Comparison of ENCODE assay signal across 1 cellular context in the genomic region with DNA sequence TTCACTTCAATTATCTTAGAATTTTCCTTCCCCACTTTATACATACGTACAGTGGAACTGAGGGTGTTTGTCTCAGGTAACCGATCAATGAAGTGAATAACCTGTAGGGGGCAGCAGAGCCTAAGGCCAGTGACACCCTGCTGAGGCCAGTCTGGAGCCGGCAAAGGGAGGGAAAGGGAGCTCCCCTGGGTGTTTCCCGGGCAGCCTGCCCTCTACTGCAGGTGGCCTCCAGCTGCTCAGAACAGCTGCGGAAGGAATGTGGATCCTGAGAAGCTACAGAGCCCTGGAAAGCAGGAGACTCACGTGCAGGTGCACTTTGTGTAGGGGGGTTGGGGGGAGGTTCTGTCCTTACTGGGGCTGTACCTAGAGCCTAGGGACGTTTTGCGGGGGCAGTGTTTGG.
TF ChIP-seq lines count a peak whose summit lies in the region.

No MANE protein-coding gene starts in this region.

TF ChIP-seq in SK-N-SH, 30 proteins besides CTCF, POLR2A, EP300 and RAD21 (continued from another document):
- TF ChIP-seq, protein P1, sequence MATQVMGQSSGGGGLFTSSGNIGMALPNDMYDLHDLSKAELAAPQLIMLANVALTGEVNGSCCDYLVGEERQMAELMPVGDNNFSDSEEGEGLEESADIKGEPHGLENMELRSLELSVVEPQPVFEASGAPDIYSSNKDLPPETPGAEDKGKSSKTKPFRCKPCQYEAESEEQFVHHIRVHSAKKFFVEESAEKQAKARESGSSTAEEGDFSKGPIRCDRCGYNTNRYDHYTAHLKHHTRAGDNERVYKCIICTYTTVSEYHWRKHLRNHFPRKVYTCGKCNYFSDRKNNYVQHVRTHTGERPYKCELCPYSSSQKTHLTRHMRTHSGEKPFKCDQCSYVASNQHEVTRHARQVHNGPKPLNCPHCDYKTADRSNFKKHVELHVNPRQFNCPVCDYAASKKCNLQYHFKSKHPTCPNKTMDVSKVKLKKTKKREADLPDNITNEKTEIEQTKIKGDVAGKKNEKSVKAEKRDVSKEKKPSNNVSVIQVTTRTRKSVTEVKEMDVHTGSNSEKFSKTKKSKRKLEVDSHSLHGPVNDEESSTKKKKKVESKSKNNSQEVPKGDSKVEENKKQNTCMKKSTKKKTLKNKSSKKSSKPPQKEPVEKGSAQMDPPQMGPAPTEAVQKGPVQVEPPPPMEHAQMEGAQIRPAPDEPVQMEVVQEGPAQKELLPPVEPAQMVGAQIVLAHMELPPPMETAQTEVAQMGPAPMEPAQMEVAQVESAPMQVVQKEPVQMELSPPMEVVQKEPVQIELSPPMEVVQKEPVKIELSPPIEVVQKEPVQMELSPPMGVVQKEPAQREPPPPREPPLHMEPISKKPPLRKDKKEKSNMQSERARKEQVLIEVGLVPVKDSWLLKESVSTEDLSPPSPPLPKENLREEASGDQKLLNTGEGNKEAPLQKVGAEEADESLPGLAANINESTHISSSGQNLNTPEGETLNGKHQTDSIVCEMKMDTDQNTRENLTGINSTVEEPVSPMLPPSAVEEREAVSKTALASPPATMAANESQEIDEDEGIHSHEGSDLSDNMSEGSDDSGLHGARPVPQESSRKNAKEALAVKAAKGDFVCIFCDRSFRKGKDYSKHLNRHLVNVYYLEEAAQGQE (IDR thresholded peaks at IDR 0.05; ENCODE audit: low read depth, low read length), result no peak
- TF ChIP-seq FOXM1 (IDR thresholded peaks at IDR 0.05; ENCODE audit: low read depth), result no peak
- TF ChIP-seq TEAD4 (IDR thresholded peaks at IDR 0.05; ENCODE audit: borderline replicate concordance, insufficient read depth), result no peak
- TF ChIP-seq NRF1 (IDR thresholded peaks at IDR 0.05; ENCODE audit: low read depth, low read length), result no peak
- TF ChIP-seq, protein P2, sequence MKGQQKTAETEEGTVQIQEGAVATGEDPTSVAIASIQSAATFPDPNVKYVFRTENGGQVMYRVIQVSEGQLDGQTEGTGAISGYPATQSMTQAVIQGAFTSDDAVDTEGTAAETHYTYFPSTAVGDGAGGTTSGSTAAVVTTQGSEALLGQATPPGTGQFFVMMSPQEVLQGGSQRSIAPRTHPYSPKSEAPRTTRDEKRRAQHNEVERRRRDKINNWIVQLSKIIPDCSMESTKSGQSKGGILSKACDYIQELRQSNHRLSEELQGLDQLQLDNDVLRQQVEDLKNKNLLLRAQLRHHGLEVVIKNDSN (IDR thresholded peaks at IDR 0.05; ENCODE audit: borderline replicate concordance, low read depth), result no peak
- TF ChIP-seq GABPA (IDR thresholded peaks at IDR 0.05; ENCODE audit: low read depth), result no peak
- TF ChIP-seq SIN3A (IDR thresholded peaks at IDR 0.05; ENCODE audit: borderline replicate concordance, low read depth, low read length), result no peak
- TF ChIP-seq GATA2 (CRISPR knock-in tag; IDR thresholded peaks at IDR 0.05), result no peak
- TF ChIP-seq TAF1 (IDR thresholded peaks at IDR 0.05; ENCODE audit: borderline replicate concordance, low read depth, low read length), result no peak; the same call in 1 of the 2 replicates
- no peak for TF ChIP-seq RXRA (IDR thresholded peaks at IDR 0.05; ENCODE audit: borderline replicate concordance, low read depth)
- no peak for TF ChIP-seq ELF1 (IDR thresholded peaks at IDR 0.05)
- peak; percentile 61 for TF ChIP-seq SMC3 (IDR thresholded peaks at IDR 0.05; ENCODE audit: low read depth, low read length)
- TF ChIP-seq, protein P3, sequence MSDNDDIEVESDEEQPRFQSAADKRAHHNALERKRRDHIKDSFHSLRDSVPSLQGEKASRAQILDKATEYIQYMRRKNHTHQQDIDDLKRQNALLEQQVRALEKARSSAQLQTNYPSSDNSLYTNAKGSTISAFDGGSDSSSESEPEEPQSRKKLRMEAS (IDR thresholded peaks at IDR 0.05; ENCODE audit: low read depth), result no peak
- no peak for TF ChIP-seq RFX5 (IDR thresholded peaks at IDR 0.05; ENCODE audit: low read length)
- TF ChIP-seq, protein P4, sequence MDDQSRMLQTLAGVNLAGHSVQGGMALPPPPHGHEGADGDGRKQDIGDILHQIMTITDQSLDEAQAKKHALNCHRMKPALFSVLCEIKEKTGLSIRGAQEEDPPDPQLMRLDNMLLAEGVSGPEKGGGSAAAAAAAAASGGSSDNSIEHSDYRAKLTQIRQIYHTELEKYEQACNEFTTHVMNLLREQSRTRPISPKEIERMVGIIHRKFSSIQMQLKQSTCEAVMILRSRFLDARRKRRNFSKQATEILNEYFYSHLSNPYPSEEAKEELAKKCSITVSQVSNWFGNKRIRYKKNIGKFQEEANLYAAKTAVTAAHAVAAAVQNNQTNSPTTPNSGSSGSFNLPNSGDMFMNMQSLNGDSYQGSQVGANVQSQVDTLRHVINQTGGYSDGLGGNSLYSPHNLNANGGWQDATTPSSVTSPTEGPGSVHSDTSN (IDR thresholded peaks at IDR 0.05), result no peak
- TF ChIP-seq, protein P5, sequence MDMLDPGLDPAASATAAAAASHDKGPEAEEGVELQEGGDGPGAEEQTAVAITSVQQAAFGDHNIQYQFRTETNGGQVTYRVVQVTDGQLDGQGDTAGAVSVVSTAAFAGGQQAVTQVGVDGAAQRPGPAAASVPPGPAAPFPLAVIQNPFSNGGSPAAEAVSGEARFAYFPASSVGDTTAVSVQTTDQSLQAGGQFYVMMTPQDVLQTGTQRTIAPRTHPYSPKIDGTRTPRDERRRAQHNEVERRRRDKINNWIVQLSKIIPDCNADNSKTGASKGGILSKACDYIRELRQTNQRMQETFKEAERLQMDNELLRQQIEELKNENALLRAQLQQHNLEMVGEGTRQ (IDR thresholded peaks at IDR 0.05; ENCODE audit: borderline replicate concordance, low read depth, low read length), result no peak
